Comparison of ENCODE assay signal across 11 cellular contexts in the genomic region with DNA sequence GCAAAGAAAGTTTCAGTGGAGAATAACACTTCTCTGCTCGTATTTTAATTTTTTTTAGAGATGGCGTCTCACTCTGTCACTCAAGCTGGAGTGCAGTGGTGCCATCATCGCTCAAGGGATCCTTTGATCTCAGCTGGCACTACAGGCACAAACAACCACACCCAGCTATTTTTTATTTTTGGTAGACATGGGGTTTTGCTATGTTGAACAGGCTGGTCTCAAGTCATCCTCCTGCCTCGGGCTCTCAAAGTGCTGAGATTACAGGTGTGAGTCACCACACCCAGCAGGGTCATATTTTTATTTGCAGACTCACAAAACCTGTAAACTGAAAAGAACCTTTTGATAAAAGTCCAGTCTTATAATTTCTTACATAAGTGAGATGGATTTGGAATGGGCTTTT. TPM values are rescaled to one million over a fixed set of nuclear protein-coding genes. Genes with fewer than 3 reads are reported as not detected.
DNase-seq lines count a peak whose midpoint lies in the region; ATAC-seq, FAIRE-seq and TF ChIP-seq lines count a peak whose summit lies in the region.
"Had no signal": no experiment of that assay in that cellular context is flagged by ENCODE, and none has a peak within 500 bp of the region (broad histone marks: within the 10 kb centered on the region; RNA-seq: fewer than 3 reads in every experiment).

No MANE protein-coding gene starts in this region.

- no peaks in the 10 kb centered on the region for H3K9me3 ChIP-seq in WERI-Rb-1 (ENCODE audit: severe bottlenecking)
- no peaks in the 10 kb centered on the region for H3K9me3 ChIP-seq in small intestine (ENCODE audit: control insufficient read depth, low read depth)
- H3K9me3 ChIP-seq: spleen had no signal

- H3K27me3 ChIP-seq in WERI-Rb-1 (ENCODE audit: insufficient read depth, low read depth, severe bottlenecking) (no peaks in the 10 kb centered on the region), small intestine (ENCODE audit: control insufficient read depth in 2 of 2, insufficient read depth in 2 of 2, low read length in 2 of 2) (no peaks in the 10 kb centered on the region)
- H3K27me3 ChIP-seq: spleen had no signal

- ATAC-seq in GM21528 (IDR thresholded peaks at IDR 0.05; ENCODE audit: low FRiP score, unreplicated experiment), result no peak

- H3K4me1 ChIP-seq in small intestine (ENCODE audit: control insufficient read depth in 2 of 2, insufficient read depth in 1 of 2, low read depth in 1 of 2, low read length in 1 of 2), result peaks cover 3 to 6% of the 10 kb centered on the region in 2 donors

- no peak for FAIRE-seq in small intestine (lab: Jason Lieb, UNC)

- peak overlapping the region; percentile 22; the same call in 1 of the 2 replicates for H3K4me3 ChIP-seq in WERI-Rb-1 (ENCODE audit: low read depth, low read length)
- H3K4me3 ChIP-seq in small intestine (ENCODE audit: low read depth in 1 of 2, low read length in 2 of 2), result no peak overlapping the region
- H3K4me3 ChIP-seq: spleen had no signal

- TF ChIP-seq CTCF in WERI-Rb-1 (IDR thresholded peaks at IDR 0.05; ENCODE audit: low read depth, low read length) (no peak), brain (conservative IDR thresholded peaks at IDR 0.05) (no peak)

- peak; percentile 18 for DNase-seq in activated CD8-positive, alpha-beta memory T cell treated with anti-CD3 and anti-CD28 coated beads, Interleukin-2, amount 50 U/mL, for 4 hours
- no peak for DNase-seq in activated CD8-positive, alpha-beta memory T cell treated with anti-CD3 and anti-CD28 coated beads for 24 hours
- DNase-seq in WERI-Rb-1 (no peak), small intestine (peak; percentile 64), NCI-H510A (lab: John Stamatoyannopoulos, UW) (no peak), middle frontal gyrus (ENCODE audit: extremely low spot score, low spot score) (no peak)
- DNase-seq: ACHN, SIG-M5, spleen had no signal

- H3K36me3 ChIP-seq in WERI-Rb-1 (peaks cover 11% of the 10 kb centered on the region), small intestine (ENCODE audit: control insufficient read depth in 2 of 2, insufficient read depth in 2 of 2, low read length in 2 of 2) (no peaks in the 10 kb centered on the region)
- H3K36me3 ChIP-seq: spleen had no signal

- no peaks in the 10 kb centered on the region for H3K9me3 Mint-ChIP-seq in brain

- H3K27ac ChIP-seq in WERI-Rb-1 (peak overlapping the region; percentile 55), small intestine (ENCODE audit: low read depth in 1 of 2, low read length in 1 of 2) (no peak overlapping the region)

- H3K4me3 Mint-ChIP-seq in brain, result peak overlapping the region; percentile 49 to 87 (median 62)

- H3K27me3 Mint-ChIP-seq in brain, result peaks cover 8% of the 10 kb centered on the region

- peak overlapping the region in 1 of 5 experiments; percentile 92 for H3K27ac Mint-ChIP-seq in brain

- peaks cover 8% of the 10 kb centered on the region for H3K36me3 Mint-ChIP-seq in brain

- peaks cover 75% of the 10 kb centered on the region for H3K4me1 Mint-ChIP-seq in brain

- 35 to 68% (median 56%) methylated on average over 4 of the region's 4 CpGs for WGBS in small intestine, 3 donors

RNA-seq across cellular contexts. Expression of gene TRAK2, which starts 2.6 kb away (rescaled TPM):
- polyA plus RNA-seq in brain (ENCODE audit: insufficient read depth, low read depth, low replicate concordance) (14.0 TPM), small intestine (10 to 100 TPM; 13.4 to 25.7 (median 17.3) TPM)

RNA-seq across cellular contexts. Expression of gene STRADB, which starts 2.8 kb away (rescaled TPM):
- polyA plus RNA-seq in brain (ENCODE audit: insufficient read depth, low read depth, low replicate concordance), result 14.2 TPM
- polyA plus RNA-seq in small intestine, result 100 to 1,000 TPM in 1 of 3 donors, 10 to 100 TPM in 2; 30.3 to 160 (median 51.3) TPM

Comparison
In these comparisons a context has a peak if more than half of its experiments do, and no peak if none do; other contexts are left out.
1. DNase-seq: peak in activated CD8-positive, alpha-beta memory T cell treated with anti-CD3 and anti-CD28 coated beads, Interleukin-2, amount 50 U/mL, for 4 hours (single experiment) and small intestine (single experiment); none in activated CD8-positive, alpha-beta memory T cell treated with anti-CD3 and anti-CD28 coated beads for 24 hours (single experiment), WERI-Rb-1 (single experiment), NCI-H510A (single experiment) and middle frontal gyrus (single experiment).